11 cellular contexts compared by ENCODE assay signal in the genomic region with DNA sequence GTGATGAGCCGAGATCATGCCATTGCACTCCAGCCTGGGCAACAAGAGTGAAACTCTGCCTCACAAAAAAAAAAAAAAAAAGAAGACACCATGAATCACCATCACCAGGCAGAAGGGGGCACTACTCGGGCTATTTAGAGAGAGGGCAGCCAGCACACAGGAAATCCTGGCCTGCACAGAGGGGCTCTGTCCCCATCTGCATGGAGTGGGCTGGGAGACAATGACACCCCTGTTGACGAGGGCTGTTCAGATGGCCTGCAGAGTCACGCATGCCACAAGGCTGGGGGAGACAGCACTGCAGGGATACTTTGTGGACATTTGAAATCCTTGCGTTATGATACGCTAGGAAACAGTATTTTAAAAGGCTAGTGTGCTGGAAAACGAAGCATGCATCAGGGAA. TPM values are rescaled to one million over a fixed set of nuclear protein-coding genes. Genes with fewer than 3 reads are reported as not detected.
DNase-seq lines count a peak whose midpoint lies in the region; ATAC-seq and TF ChIP-seq lines count a peak whose summit lies in the region.
"Had no signal": no experiment of that assay in that cellular context is flagged by ENCODE, and none has a peak within 500 bp of the region (broad histone marks: within the 10 kb centered on the region; RNA-seq: fewer than 3 reads in every experiment).

No MANE protein-coding gene starts in this region.

- no peak for TF ChIP-seq POLR2A in thyroid gland (IDR thresholded peaks at IDR 0.05)

- ATAC-seq in HG02763 (IDR thresholded peaks at IDR 0.05; ENCODE audit: unreplicated experiment): no peak
- ATAC-seq in activated CD4-positive, CD25-positive, alpha-beta regulatory T cell treated with anti-CD3 and anti-CD28 coated beads, Interleukin-2, amount 50 U/mL, for 24 hours: no peak

- H3K27ac Mint-ChIP-seq in HFFc6 (peak overlapping the region; percentile 59), mesothelial cell of epicardium (peak overlapping the region; percentile 31)
- H3K27ac Mint-ChIP-seq: CD4-positive, alpha-beta T cell had no signal

- WGBS in thyroid gland, 2 donors: 92% methylated on average over 7 of the region's 7 CpGs

- no peak overlapping the region for H3K27ac ChIP-seq in A673 (ENCODE audit: low read depth, low read length, poor library complexity, severe bottlenecking)
- H3K27ac ChIP-seq in thyroid gland: no peak overlapping the region

- H3K4me1 Mint-ChIP-seq in HFFc6 (ENCODE audit: low read depth): peaks cover 40% of the 10 kb centered on the region
- H3K4me1 Mint-ChIP-seq in mesothelial cell of epicardium: peaks cover 44% of the 10 kb centered on the region

- in situ Hi-C loops in astrocyte of the spinal cord (cut with HindIII; ENCODE audit: low sequenced_read_pairs): no loop called here

- H3K4me3 ChIP-seq in A673 (ENCODE audit: low read depth, low read length, poor library complexity, severe bottlenecking): no peak overlapping the region
- no peak overlapping the region for H3K4me3 ChIP-seq in astrocyte of the spinal cord (ENCODE audit: low read depth, low read length)
- H3K4me3 ChIP-seq in thyroid gland (replicated peaks in 1 of 3): no peak overlapping the region

- H3K4me3 Mint-ChIP-seq in HFFc6 (no peak overlapping the region), mesothelial cell of epicardium (no peak overlapping the region)
- H3K4me3 Mint-ChIP-seq: CD4-positive, alpha-beta T cell had no signal

- H3K27me3 Mint-ChIP-seq in HFFc6 (ENCODE audit: insufficient read depth) (peaks cover 4% of the 10 kb centered on the region), mesothelial cell of epicardium (ENCODE audit: low read depth) (no peaks in the 10 kb centered on the region)
- H3K27me3 Mint-ChIP-seq: CD4-positive, alpha-beta T cell had no signal

- H3K36me3 ChIP-seq in A673 (ENCODE audit: insufficient read depth, low read length, poor library complexity, severe bottlenecking) (no peaks in the 10 kb centered on the region), thyroid gland (no peaks in the 10 kb centered on the region)

- intact Hi-C loops in A673 (cut with micrococcal nuclease; ENCODE audit: unreplicated experiment) (no loop called here), thyroid gland (cut with DNase I) (no loop called here)

- H3K4me1 ChIP-seq in A673 (ENCODE audit: insufficient read depth, low read length, poor library complexity, severe bottlenecking) (peaks cover 28% of the 10 kb centered on the region), thyroid gland (peaks cover 37 to 44% of the 10 kb centered on the region in 2 donors)

- DNase-seq in A673 (ENCODE audit: low spot score) (peak; percentile 46), HFFc6 (no peak), astrocyte of the spinal cord (ENCODE audit: low read depth, low spot score) (no peak), mesothelial cell of epicardium (ENCODE audit: low spot score in 2 of 2, unreplicated experiment in 2 of 2) (no peak), H4 (ENCODE audit: low spot score) (no peak), thyroid gland (no peak)
- DNase-seq: activated naive CD4-positive, alpha-beta T cell treated with Interleukin-2 at 50 U/mL for 16 hours; CD4-positive, alpha-beta T cell; SW 1271 had no signal

- TF ChIP-seq CTCF in A673 (conservative IDR thresholded peaks at IDR 0.05; ENCODE audit: low read depth, low read length): peak; percentile 43
- peak; percentile 62 for TF ChIP-seq CTCF in HFFc6 (IDR thresholded peaks at IDR 0.05)
- peak; percentile 29 for TF ChIP-seq CTCF in astrocyte of the spinal cord (IDR thresholded peaks at IDR 0.05; ENCODE audit: low read depth, low read length)
- no peak for TF ChIP-seq CTCF in mesothelial cell of epicardium (IDR thresholded peaks at IDR 0.05; ENCODE audit: unreplicated experiment)
- no peak for TF ChIP-seq CTCF in thyroid gland (IDR thresholded peaks at IDR 0.05)

- BruUV-seq in A673 (replicated peaks; lab: Mats Ljungman, UMichigan): no TSS peak

- H3K9me3 Mint-ChIP-seq in HFFc6 (no peaks in the 10 kb centered on the region), mesothelial cell of epicardium (no peaks in the 10 kb centered on the region)
- H3K9me3 Mint-ChIP-seq: CD4-positive, alpha-beta T cell had no signal

- 0 out of 2 replicates have a peak, but pooled peaks cover 5% of the 10 kb centered on the region for H3K36me3 Mint-ChIP-seq in HFFc6 (ENCODE audit: low read depth)
- no peaks in the 10 kb centered on the region for H3K36me3 Mint-ChIP-seq in mesothelial cell of epicardium

- no peaks in the 10 kb centered on the region for H3K9me3 ChIP-seq in A673 (ENCODE audit: low read depth, low read length, poor library complexity, severe bottlenecking)
- no peaks in the 10 kb centered on the region for H3K9me3 ChIP-seq in thyroid gland

- POLR2A ChIA-PET in A673 (lab: Charles Lee; ENCODE audit: low non-redundant PET): no interaction called here

- no peaks in the 10 kb centered on the region for H3K27me3 ChIP-seq in A673 (replicated peaks; ENCODE audit: insufficient read depth, low read depth, low read length, poor library complexity)
- H3K27me3 ChIP-seq in thyroid gland: no peaks in the 10 kb centered on the region

- CTCF ChIA-PET in A673 (lab: Charles Lee): no interaction called here

RNA-seq across cellular contexts. Expression of a gene that starts 48.3 kb away (rescaled TPM):
- total RNA-seq in A673 (2021): 53.5 and 55.6 TPM in 2 replicates
- 10 to 100 TPM; 34.0 to 41.0 (median 34.9) TPM for total RNA-seq in HFFc6 (2021; fragmentation: NEBNext Ultra II Directional; extraction: Animal tissue kit (Norgen Biotek cat#: 25700))
- 37.0 to 38.7 TPM (median 37.8 TPM) in 3 replicates for total RNA-seq in mesothelial cell of epicardium
- 7.4 and 8.1 TPM in 2 replicates for total RNA-seq in H4 (2014; rRNA removed; shearing (Covaris generic))
- total RNA-seq in thyroid gland: 10 to 100 TPM; 25.6 to 32.3 (median 29.9) TPM

RNA-seq across cellular contexts. Expression of a gene that starts 57.1 kb away (rescaled TPM):
- 94.2 and 100 TPM in 2 replicates for total RNA-seq in A673 (2021)
- total RNA-seq in HFFc6 (2021; fragmentation: NEBNext Ultra II Directional; extraction: Animal tissue kit (Norgen Biotek cat#: 25700)): 10 to 100 TPM; 47.0 to 62.5 (median 56.4) TPM
- total RNA-seq in mesothelial cell of epicardium: 39.9 to 44.5 TPM (median 42.1 TPM) in 3 replicates
- total RNA-seq in H4 (2014; rRNA removed; shearing (Covaris generic)): 36.2 and 87.6 TPM in 2 replicates
- 10 to 100 TPM; 23.6 to 44.3 (median 34.8) TPM for total RNA-seq in thyroid gland

Comparison
In these comparisons a context has a peak if more than half of its experiments do, and no peak if none do; other contexts are left out.
1. CTCF ChIP-seq: peak in A673 (single experiment), HFFc6 (single experiment) and astrocyte of the spinal cord (single experiment); none in mesothelial cell of epicardium (single experiment) and thyroid gland (0 of 6).